1 cellular context compared by ENCODE assay signal in the genomic region with DNA sequence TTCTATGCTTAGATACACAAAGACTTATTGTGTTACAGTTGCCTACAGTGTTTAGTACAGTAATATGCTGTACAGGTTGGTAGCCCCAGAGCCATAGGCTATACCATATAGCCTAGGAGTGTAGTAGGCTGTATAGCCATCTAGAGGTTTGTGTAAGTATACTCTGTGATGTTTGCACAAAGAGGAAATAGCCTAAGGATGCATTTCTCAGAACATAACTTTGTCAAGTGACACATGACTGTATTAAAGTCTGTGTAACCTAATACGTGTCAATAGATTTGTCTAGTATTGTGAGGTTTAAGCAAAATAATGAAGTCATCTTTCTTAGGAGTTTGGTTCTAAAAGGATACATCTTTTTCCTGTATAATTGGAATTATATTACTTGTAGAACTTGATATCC.
TF ChIP-seq lines count a peak whose summit lies in the region.

No MANE protein-coding gene starts in this region.

TF ChIP-seq in K562, 482 proteins besides CTCF, POLR2A, EP300 and RAD21 (continued from another document):
- TF ChIP-seq, protein P1, sequence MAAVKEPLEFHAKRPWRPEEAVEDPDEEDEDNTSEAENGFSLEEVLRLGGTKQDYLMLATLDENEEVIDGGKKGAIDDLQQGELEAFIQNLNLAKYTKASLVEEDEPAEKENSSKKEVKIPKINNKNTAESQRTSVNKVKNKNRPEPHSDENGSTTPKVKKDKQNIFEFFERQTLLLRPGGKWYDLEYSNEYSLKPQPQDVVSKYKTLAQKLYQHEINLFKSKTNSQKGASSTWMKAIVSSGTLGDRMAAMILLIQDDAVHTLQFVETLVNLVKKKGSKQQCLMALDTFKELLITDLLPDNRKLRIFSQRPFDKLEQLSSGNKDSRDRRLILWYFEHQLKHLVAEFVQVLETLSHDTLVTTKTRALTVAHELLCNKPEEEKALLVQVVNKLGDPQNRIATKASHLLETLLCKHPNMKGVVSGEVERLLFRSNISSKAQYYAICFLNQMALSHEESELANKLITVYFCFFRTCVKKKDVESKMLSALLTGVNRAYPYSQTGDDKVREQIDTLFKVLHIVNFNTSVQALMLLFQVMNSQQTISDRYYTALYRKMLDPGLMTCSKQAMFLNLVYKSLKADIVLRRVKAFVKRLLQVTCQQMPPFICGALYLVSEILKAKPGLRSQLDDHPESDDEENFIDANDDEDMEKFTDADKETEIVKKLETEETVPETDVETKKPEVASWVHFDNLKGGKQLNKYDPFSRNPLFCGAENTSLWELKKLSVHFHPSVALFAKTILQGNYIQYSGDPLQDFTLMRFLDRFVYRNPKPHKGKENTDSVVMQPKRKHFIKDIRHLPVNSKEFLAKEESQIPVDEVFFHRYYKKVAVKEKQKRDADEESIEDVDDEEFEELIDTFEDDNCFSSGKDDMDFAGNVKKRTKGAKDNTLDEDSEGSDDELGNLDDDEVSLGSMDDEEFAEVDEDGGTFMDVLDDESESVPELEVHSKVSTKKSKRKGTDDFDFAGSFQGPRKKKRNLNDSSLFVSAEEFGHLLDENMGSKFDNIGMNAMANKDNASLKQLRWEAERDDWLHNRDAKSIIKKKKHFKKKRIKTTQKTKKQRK (IDR thresholded peaks at IDR 0.05; ENCODE audit: borderline replicate concordance, low read depth, low read length): no peak
- no peak for TF ChIP-seq XRCC3 (IDR thresholded peaks at IDR 0.05)
